10 cellular contexts compared by ENCODE assay signal in the genomic region with DNA sequence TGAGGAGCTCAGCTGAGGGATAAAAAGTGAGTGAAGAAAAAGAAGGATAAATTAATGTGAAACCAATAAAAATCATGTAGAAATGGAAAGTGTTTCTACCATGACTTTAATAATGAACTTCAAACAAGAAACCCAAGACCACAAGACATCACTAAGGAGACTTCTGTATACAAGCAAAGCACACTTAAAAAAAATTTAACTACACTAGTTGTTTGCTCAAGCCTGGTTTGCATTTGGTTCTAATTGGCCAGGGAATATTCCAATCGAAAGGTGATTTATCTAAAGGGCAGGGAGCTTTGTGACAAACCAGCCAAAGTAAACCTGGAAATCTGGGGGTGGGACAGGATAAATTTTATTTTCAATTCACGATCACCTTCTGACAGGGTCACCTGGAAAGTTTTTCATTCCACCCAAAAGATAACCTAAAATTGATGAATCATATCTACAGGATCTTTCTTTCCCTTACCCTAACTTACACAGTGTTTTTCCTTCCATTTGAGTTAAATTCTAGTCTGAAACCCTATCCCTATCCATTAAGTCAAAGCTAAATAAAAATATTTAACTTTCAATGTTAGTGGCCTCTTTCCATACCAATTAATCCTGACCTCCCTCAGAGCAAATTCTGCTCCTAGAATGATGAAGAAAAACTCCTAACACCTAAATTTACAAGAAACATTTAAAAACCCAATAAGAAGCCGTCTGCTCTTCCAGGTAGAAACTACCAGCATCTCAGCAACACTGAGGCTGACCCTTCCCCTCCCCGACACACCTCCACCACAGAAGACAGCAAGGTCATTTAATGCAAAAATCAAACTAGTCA. TPM values are rescaled to one million over a fixed set of nuclear protein-coding genes. Genes with fewer than 3 reads are reported as not detected.
DNase-seq lines count a peak whose midpoint lies in the region; ATAC-seq and TF ChIP-seq lines count a peak whose summit lies in the region.
"Had no signal": no experiment of that assay in that cellular context is flagged by ENCODE, and none has a peak within 500 bp of the region (broad histone marks: within the 10 kb centered on the region; RNA-seq: fewer than 3 reads in every experiment).

No MANE protein-coding gene starts in this region.

- DNase-seq in T-helper 1 cell (no peak), PC-3 (no peak), AML-193 (lab: John Stamatoyannopoulos, UW) (no peak), NOMO-1 treated with DMSO at 0.1 percent for 48 hours (lab: John Stamatoyannopoulos, UW; ENCODE audit: unreplicated experiment) (no peak)
- DNase-seq: NCI-H146, SK-N-SH had no signal

- H3K27me3 Mint-ChIP-seq in T-helper 1 cell treated with Interleukin-12 subunit alpha and Interleukin-12 subunit beta and Interleukin-4 antibody, amounts not matched to agents 30 μg/mL and 1 μg/mL, for 36 hours (ENCODE audit: low read depth): peaks cover 51% of the 10 kb centered on the region

- H3K9ac ChIP-seq in PC-3 (ENCODE audit: low read length): no peak overlapping the region
- H3K9ac ChIP-seq: SK-N-SH had no signal

- H3K4me1 ChIP-seq in PC-3 (ENCODE audit: insufficient read depth, low read length) (peaks cover 12% of the 10 kb centered on the region), gastroesophageal sphincter (peaks cover 6 to 82% (median 7%) of the 10 kb centered on the region in 3 donors)

- H3K9me2 ChIP-seq in PC-3 (replicated peaks; ENCODE audit: low read length): no peaks in the 10 kb centered on the region
- H3K9me2 ChIP-seq: SK-N-SH had no signal

- peaks cover 51% of the 10 kb centered on the region for H3K36me3 Mint-ChIP-seq in T-helper 1 cell treated with Interleukin-12 subunit alpha and Interleukin-12 subunit beta and Interleukin-4 antibody, amounts not matched to agents 30 μg/mL and 1 μg/mL, for 36 hours (ENCODE audit: low read depth)

- intact Hi-C loops in PC-3 (cut with micrococcal nuclease): no loop called here

- no peaks in the 10 kb centered on the region for H3F3A ChIP-seq in PC-3 (ENCODE audit: low read length, unreplicated experiment)

- ATAC-seq in PC-3: no peak
- no peak for ATAC-seq in gastroesophageal sphincter
- ATAC-seq in GM18511 (IDR thresholded peaks at IDR 0.05; ENCODE audit: unreplicated experiment): no peak

- H3K9me3 ChIP-seq in PC-3 (ENCODE audit: low read length) (no peaks in the 10 kb centered on the region), gastroesophageal sphincter (no peaks in the 10 kb centered on the region)
- H3K9me3 ChIP-seq: SK-N-SH had no signal

- no peak overlapping the region for H2AFZ ChIP-seq in PC-3 (ENCODE audit: low read length)

- 0 out of 2 replicates have a peak, but pooled peaks cover 10% of the 10 kb centered on the region for H3K79me2 ChIP-seq in PC-3 (ENCODE audit: low read length)

- H3K27ac Mint-ChIP-seq in T-helper 1 cell treated with Interleukin-12 subunit alpha and Interleukin-12 subunit beta and Interleukin-4 antibody, amounts not matched to agents 30 μg/mL and 1 μg/mL, for 36 hours: peak overlapping the region; percentile 31

- H3K4me3 Mint-ChIP-seq in T-helper 1 cell treated with Interleukin-12 subunit alpha and Interleukin-12 subunit beta and Interleukin-4 antibody, amounts not matched to agents 30 μg/mL and 1 μg/mL, for 36 hours: peak overlapping the region; percentile 87

- H3K36me3 ChIP-seq in PC-3 (ENCODE audit: low read depth, low read length) (no peaks in the 10 kb centered on the region), gastroesophageal sphincter (no peaks in the 10 kb centered on the region)

- H3K27ac ChIP-seq in PC-3 (ENCODE audit: low read length) (no peak overlapping the region), gastroesophageal sphincter (peak overlapping the region in 3 of 4 donors; percentile 88 to 90 (median 89)), skin epidermis (peak overlapping the region in 1 of 21 experiments; percentile 52)

- H3K9me3 Mint-ChIP-seq in T-helper 1 cell treated with Interleukin-12 subunit alpha and Interleukin-12 subunit beta and Interleukin-4 antibody, amounts not matched to agents 30 μg/mL and 1 μg/mL, for 36 hours: no peaks in the 10 kb centered on the region

- POLR2A ChIA-PET in PC-3 (lab: Charles Lee; ENCODE audit: unreplicated experiment): no interaction called here

- H3K27me3 ChIP-seq in PC-3 (ENCODE audit: low read length) (peaks cover 37% of the 10 kb centered on the region), gastroesophageal sphincter (no peaks in the 10 kb centered on the region)

- no peak for TF ChIP-seq POLR2A in gastroesophageal sphincter (IDR thresholded peaks at IDR 0.05)

- peaks cover 51% of the 10 kb centered on the region for H3K4me1 Mint-ChIP-seq in T-helper 1 cell treated with Interleukin-12 subunit alpha and Interleukin-12 subunit beta and Interleukin-4 antibody, amounts not matched to agents 30 μg/mL and 1 μg/mL, for 36 hours (ENCODE audit: low read depth)

- H3K4me2 ChIP-seq in PC-3 (ENCODE audit: low read length): peak overlapping the region; percentile 26
- H3K4me2 ChIP-seq: SK-N-SH had no signal

- CTCF ChIA-PET in PC-3 (lab: Charles Lee): no interaction called here

- no peak overlapping the region; the same call in 1 of the 2 replicates for H3K4me3 ChIP-seq in PC-3 (ENCODE audit: low read length)
- peak overlapping the region; percentile 85 to 94 for H3K4me3 ChIP-seq in gastroesophageal sphincter
- H3K4me3 ChIP-seq in skin epidermis: peak overlapping the region; percentile 45 to 67 (median 56)

- BruUV-seq in PC-3 (replicated peaks; lab: Mats Ljungman, UMichigan): no TSS peak

- no peaks in the 10 kb centered on the region for H4K20me1 ChIP-seq in PC-3 (ENCODE audit: low read length)

- no peak for TF ChIP-seq EP300 in gastroesophageal sphincter (IDR thresholded peaks at IDR 0.05)

- 58 to 62% methylated on average over 4 of the region's 4 CpGs for WGBS in gastroesophageal sphincter (ENCODE audit: low coverage in 1 of 2), 2 donors

- TF ChIP-seq CTCF in PC-3 (conservative IDR thresholded peaks at IDR 0.05; ENCODE audit: low read depth, low read length): no peak
- no peak for TF ChIP-seq CTCF in gastroesophageal sphincter (IDR thresholded peaks at IDR 0.05)

RNA-seq across cellular contexts. Expression of a gene that starts 2.5 kb away (rescaled TPM):
- total RNA-seq in PC-3 (2014; rRNA removed): 2.8 and 3.2 TPM in 2 replicates
- total RNA-seq in gastroesophageal sphincter: 10 to 100 TPM; 17.7 to 39.8 (median 33.5) TPM
